ENCODE assay signal across 17 cellular contexts in genomic region chr2:67702284-67702683, GRCh38.
"Had no signal": no experiment of that assay in that cellular context is flagged by ENCODE, and none has a peak within 500 bp of the region (broad histone marks: within the 10 kb centered on the region; RNA-seq: fewer than 3 reads in every experiment).

No MANE protein-coding gene starts in this region.

- DNase-seq: dermis blood vessel endothelial cell; dorsolateral prefrontal cortex; effector CD4-positive, alpha-beta T cell; effector memory CD4-positive, alpha-beta T cell; foreskin keratinocyte; heart left ventricle; hypothalamus; immature natural killer cell; left cardiac atrium; left lung; left ventricle myocardium superior; lower lobe of right lung; mesendoderm; midbrain; naive thymus-derived CD4-positive, alpha-beta T cell; natural killer cell had no signal

- ATAC-seq: foreskin keratinocyte; gastroesophageal sphincter; heart left ventricle; left cardiac atrium; left lung; left ventricle myocardium superior; lower lobe of right lung; naive thymus-derived CD4-positive, alpha-beta T cell; natural killer cell had no signal
